8 cellular contexts compared by ENCODE assay signal in the genomic region with DNA sequence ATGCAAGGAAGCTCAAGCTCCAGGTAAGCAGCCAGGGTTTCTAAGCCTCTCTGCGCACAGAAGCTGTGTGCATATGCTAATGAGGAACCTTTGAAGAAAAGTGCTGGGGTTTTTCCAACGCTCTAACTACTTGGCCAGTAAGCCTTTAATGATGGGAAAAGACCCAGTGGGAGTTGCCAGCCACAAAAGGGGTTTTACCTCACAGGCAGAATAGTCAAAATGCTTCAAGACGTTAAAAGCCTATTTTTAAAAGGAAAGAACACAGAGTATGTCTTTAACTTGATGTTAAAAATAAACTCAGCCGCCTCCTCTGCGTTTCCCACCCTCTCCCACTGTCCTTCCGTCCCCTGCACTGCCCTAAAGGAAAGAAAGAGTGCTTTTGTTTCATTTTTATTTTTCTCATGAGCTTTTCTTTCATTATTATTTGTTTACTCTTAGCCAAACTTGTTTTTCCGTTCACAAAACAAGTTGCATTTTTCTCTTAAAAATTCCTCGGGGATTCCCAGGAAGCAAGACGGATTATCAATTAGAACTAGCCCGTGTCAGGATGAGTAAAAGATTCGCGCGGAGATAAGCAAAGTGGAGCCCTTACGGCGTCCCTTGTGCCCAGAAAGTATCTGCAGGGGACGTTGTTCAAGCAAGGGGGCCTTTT.
DNase-seq lines count a peak whose midpoint lies in the region; ATAC-seq and TF ChIP-seq lines count a peak whose summit lies in the region.

No MANE protein-coding gene starts in this region.

- intact Hi-C loops in activated B cell treated with CpG ODN at 0.5 μM for 24 hours (cut with micrococcal nuclease): loop anchor here (1.0 to 5.0 kb wide), 8 partner anchors 16 to 241 kb away; a partner anchor contains a TSS
- intact Hi-C loops in heart right ventricle (cut with DNase I): no loop called here

- H3K27ac Mint-ChIP-seq in activated B cell treated with CpG ODN at 0.5 μM for 24 hours: peak overlapping the region; percentile 80

- TF ChIP-seq CTCF in AG04450 (IDR thresholded peaks at IDR 0.05; ENCODE audit: low read depth, low read length): no peak
- no peak for TF ChIP-seq CTCF in activated B cell treated with CpG ODN at 0.5 μM for 24 hours (IDR thresholded peaks at IDR 0.05)
- TF ChIP-seq CTCF in heart right ventricle (IDR thresholded peaks at IDR 0.05): no peak
- no peak for TF ChIP-seq CTCF in retinal pigment epithelial cell (conservative IDR thresholded peaks at IDR 0.05; ENCODE audit: low read depth, low read length)

- no peaks in the 10 kb centered on the region for H3K36me3 ChIP-seq in heart right ventricle

- 10 to 12% methylated on average over 16 of the region's 16 CpGs for WGBS in heart right ventricle, 2 donors

- CTCF ChIA-PET in AG04450 (lab: Charles Lee) (interaction anchor here (1.2 kb wide), 1 partner anchor 24 kb away, joined by 3 read pairs; no protein-coding TSS in a partner anchor), activated B cell treated with CpG ODN at 0.5 μM for 24 hours (lab: Charles Lee) (interaction anchor here (1.3 to 2.5 kb wide), 2 partner anchors 29 to 70 kb away, joined by 6 to 8 read pairs; no protein-coding TSS in a partner anchor)

- H3K27me3 ChIP-seq in AG04450 (ENCODE audit: control insufficient read depth, insufficient read depth, low read length) (no peaks in the 10 kb centered on the region), heart right ventricle (no peaks in the 10 kb centered on the region)

- H3K9me3 ChIP-seq in AG04450 (ENCODE audit: control insufficient read depth, insufficient read depth, low read length) (no peaks in the 10 kb centered on the region), heart right ventricle (no peaks in the 10 kb centered on the region)

- no peaks in the 10 kb centered on the region for H3K27me3 Mint-ChIP-seq in activated B cell treated with CpG ODN at 0.5 μM for 24 hours

- H3K36me3 Mint-ChIP-seq in activated B cell treated with CpG ODN at 0.5 μM for 24 hours (ENCODE audit: low read depth): no peaks in the 10 kb centered on the region

- POLR2A ChIA-PET in AG04450 (lab: Yijun Ruan, JAX) (no interaction called here), activated B cell treated with CpG ODN at 0.5 μM for 24 hours (lab: Charles Lee) (interaction anchor here (0.7 to 1.8 kb wide), 5 partner anchors 17 to 269 kb away, joined by 3 to 16 read pairs (median 5); a partner anchor contains a TSS)

- DNase-seq in AG04450 (ENCODE audit: low read depth, low spot score) (no peak), activated B cell treated with CpG ODN at 0.5 μM for 24 hours (no peak), heart right ventricle (no peak), retinal pigment epithelial cell (ENCODE audit: low read depth) (no peak), NCI-H226 (no peak), SHP77 (lab: John Stamatoyannopoulos, UW) (no peak)

- H3K4me3 ChIP-seq in AG04450 (ENCODE audit: low read depth, low read length): peak overlapping the region; percentile 24
- peak overlapping the region; percentile 9 to 58 (median 54) for H3K4me3 ChIP-seq in heart right ventricle
- peak overlapping the region; percentile 44 for H3K4me3 ChIP-seq in retinal pigment epithelial cell (ENCODE audit: low read length)

- H3K4me3 Mint-ChIP-seq in activated B cell treated with CpG ODN at 0.5 μM for 24 hours: peak overlapping the region; percentile 80

- no peaks in the 10 kb centered on the region for H3K9me3 Mint-ChIP-seq in activated B cell treated with CpG ODN at 0.5 μM for 24 hours

- H3K27ac ChIP-seq in AG04450 (ENCODE audit: low read depth, low read length): no peak overlapping the region
- H3K27ac ChIP-seq in heart right ventricle: peak overlapping the region in 8 of 10 donors; percentile 20 to 54 (median 42)

- H3K4me1 Mint-ChIP-seq in activated B cell treated with CpG ODN at 0.5 μM for 24 hours: peaks cover 60% of the 10 kb centered on the region

- H3K4me1 ChIP-seq in heart right ventricle: peaks cover 0 to 26% (median 6%) of the 10 kb centered on the region in 9 donors

- ATAC-seq in GM18868 (IDR thresholded peaks at IDR 0.05; ENCODE audit: unreplicated experiment): peak; percentile 77
- ATAC-seq in HG03045 (IDR thresholded peaks at IDR 0.05; ENCODE audit: unreplicated experiment): peak; percentile 65
- peak; percentile 80 for ATAC-seq in activated B cell treated with CpG ODN at 0.5 μM for 24 hours (ENCODE audit: low read depth)
- peak; percentile 34 to 78 (median 55) for ATAC-seq in heart right ventricle
